ENCODE assay signal across 1 cellular context in the genomic region with DNA sequence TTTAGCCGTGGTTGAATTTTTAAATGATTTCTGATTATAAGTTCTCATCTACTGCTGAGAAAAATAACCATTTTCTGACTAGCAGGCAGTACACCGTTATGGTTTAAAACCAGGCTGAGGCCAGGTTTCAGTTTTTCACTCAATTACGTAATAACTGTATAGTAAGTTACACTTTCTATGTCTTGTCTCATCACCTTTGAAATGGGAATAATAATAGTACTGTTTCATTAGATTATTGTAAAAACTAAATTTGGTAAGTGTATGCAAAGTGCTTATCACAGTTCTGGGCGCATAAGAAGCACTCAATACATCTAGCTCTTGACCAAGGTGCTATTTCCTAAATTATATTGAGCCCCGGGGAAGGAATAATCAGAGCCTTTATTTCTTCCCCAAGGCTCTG.
TF ChIP-seq lines count a peak whose summit lies in the region.

No MANE protein-coding gene starts in this region.

TF ChIP-seq in GM12878, 131 proteins besides CTCF, POLR2A, EP300 and RAD21 (continued from another document and continues in another):
- TF ChIP-seq ZBTB33 (IDR thresholded peaks at IDR 0.05) (no peak), NR2F1 (conservative IDR thresholded peaks at IDR 0.05) (peak; percentile 46), MEF2A (IDR thresholded peaks at IDR 0.05; ENCODE audit: insufficient read depth, low read depth, low read length) (0 out of 2 replicates have a peak, but pooled peaks have one; percentile 18), CUX1 (IDR thresholded peaks at IDR 0.05; ENCODE audit: insufficient replicate concordance, low read depth, low read length) (peak; percentile 22), RB1 (IDR thresholded peaks at IDR 0.05; ENCODE audit: borderline replicate concordance) (no peak), RAD51 (IDR thresholded peaks at IDR 0.05) (no peak), FOXM1 (IDR thresholded peaks at IDR 0.05; ENCODE audit: low read depth, low read length) (peak; percentile 52; the same call in 1 of the 2 replicates), DPF2 (IDR thresholded peaks at IDR 0.05) (0 out of 2 replicates have a peak, but pooled peaks have one; percentile 41), CEBPZ (IDR thresholded peaks at IDR 0.05; ENCODE audit: low read depth, low read length) (no peak), IKZF2 (IDR thresholded peaks at IDR 0.05) (peak; percentile 65 to 75; a peak in 3 of 4 replicates), ZBTB40 (IDR thresholded peaks at IDR 0.05; ENCODE audit: borderline replicate concordance) (no peak), EZH2 (IDR thresholded peaks at IDR 0.05; ENCODE audit: borderline replicate concordance, control insufficient read depth, low read depth, low read length) (no peak), SMARCA5 (IDR thresholded peaks at IDR 0.05) (no peak), ATF7 (IDR thresholded peaks at IDR 0.05; ENCODE audit: low read depth) (peak; percentile 97), MTA2 (IDR thresholded peaks at IDR 0.05; ENCODE audit: low read depth) (peak; percentile 69; the same call in 1 of the 2 replicates), TBL1XR1 (IDR thresholded peaks at IDR 0.05; ENCODE audit: low read depth, low read length) (peak; percentile 63; the same call in 1 of the 2 replicates), ZBED1 (IDR thresholded peaks at IDR 0.05; ENCODE audit: borderline replicate concordance) (0 out of 2 replicates have a peak, but pooled peaks have one; percentile 30), CBX3 (IDR thresholded peaks at IDR 0.05; ENCODE audit: borderline replicate concordance, low read depth) (no peak), RUNX3 (IDR thresholded peaks at IDR 0.05; ENCODE audit: low read length) (peak; percentile 75), CREB1 (IDR thresholded peaks at IDR 0.05; ENCODE audit: low read depth) (peak; percentile 57; the same call in 1 of the 2 replicates), PML (IDR thresholded peaks at IDR 0.05; ENCODE audit: low read length) (no peak), ZNF24 (IDR thresholded peaks at IDR 0.05) (peak; percentile 70; the same call in 1 of the 2 replicates), TCF3 (IDR thresholded peaks at IDR 0.05; ENCODE audit: borderline replicate concordance, insufficient read depth, low read depth, low read length) (no peak), ZNF217 (IDR thresholded peaks at IDR 0.05) (peak; percentile 92), CHD1 (IDR thresholded peaks at IDR 0.05; ENCODE audit: low read depth, low read length) (no peak)
- TF ChIP-seq, protein P1, sequence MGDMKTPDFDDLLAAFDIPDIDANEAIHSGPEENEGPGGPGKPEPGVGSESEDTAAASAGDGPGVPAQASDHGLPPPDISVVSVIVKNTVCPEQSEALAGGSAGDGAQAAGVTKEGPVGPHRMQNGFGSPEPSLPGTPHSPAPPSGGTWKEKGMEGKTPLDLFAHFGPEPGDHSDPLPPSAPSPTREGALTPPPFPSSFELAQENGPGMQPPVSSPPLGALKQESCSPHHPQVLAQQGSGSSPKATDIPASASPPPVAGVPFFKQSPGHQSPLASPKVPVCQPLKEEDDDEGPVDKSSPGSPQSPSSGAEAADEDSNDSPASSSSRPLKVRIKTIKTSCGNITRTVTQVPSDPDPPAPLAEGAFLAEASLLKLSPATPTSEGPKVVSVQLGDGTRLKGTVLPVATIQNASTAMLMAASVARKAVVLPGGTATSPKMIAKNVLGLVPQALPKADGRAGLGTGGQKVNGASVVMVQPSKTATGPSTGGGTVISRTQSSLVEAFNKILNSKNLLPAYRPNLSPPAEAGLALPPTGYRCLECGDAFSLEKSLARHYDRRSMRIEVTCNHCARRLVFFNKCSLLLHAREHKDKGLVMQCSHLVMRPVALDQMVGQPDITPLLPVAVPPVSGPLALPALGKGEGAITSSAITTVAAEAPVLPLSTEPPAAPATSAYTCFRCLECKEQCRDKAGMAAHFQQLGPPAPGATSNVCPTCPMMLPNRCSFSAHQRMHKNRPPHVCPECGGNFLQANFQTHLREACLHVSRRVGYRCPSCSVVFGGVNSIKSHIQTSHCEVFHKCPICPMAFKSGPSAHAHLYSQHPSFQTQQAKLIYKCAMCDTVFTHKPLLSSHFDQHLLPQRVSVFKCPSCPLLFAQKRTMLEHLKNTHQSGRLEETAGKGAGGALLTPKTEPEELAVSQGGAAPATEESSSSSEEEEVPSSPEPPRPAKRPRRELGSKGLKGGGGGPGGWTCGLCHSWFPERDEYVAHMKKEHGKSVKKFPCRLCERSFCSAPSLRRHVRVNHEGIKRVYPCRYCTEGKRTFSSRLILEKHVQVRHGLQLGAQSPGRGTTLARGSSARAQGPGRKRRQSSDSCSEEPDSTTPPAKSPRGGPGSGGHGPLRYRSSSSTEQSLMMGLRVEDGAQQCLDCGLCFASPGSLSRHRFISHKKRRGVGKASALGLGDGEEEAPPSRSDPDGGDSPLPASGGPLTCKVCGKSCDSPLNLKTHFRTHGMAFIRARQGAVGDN (IDR thresholded peaks at IDR 0.05) = peak; percentile 33
- TF ChIP-seq, protein P2, sequence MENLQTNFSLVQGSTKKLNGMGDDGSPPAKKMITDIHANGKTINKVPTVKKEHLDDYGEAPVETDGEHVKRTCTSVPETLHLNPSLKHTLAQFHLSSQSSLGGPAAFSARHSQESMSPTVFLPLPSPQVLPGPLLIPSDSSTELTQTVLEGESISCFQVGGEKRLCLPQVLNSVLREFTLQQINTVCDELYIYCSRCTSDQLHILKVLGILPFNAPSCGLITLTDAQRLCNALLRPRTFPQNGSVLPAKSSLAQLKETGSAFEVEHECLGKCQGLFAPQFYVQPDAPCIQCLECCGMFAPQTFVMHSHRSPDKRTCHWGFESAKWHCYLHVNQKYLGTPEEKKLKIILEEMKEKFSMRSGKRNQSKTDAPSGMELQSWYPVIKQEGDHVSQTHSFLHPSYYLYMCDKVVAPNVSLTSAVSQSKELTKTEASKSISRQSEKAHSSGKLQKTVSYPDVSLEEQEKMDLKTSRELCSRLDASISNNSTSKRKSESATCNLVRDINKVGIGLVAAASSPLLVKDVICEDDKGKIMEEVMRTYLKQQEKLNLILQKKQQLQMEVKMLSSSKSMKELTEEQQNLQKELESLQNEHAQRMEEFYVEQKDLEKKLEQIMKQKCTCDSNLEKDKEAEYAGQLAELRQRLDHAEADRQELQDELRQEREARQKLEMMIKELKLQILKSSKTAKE (IDR thresholded peaks at IDR 0.05; ENCODE audit: low read depth, poor library complexity, severe bottlenecking) = peak; percentile 75
- TF ChIP-seq, protein P3, sequence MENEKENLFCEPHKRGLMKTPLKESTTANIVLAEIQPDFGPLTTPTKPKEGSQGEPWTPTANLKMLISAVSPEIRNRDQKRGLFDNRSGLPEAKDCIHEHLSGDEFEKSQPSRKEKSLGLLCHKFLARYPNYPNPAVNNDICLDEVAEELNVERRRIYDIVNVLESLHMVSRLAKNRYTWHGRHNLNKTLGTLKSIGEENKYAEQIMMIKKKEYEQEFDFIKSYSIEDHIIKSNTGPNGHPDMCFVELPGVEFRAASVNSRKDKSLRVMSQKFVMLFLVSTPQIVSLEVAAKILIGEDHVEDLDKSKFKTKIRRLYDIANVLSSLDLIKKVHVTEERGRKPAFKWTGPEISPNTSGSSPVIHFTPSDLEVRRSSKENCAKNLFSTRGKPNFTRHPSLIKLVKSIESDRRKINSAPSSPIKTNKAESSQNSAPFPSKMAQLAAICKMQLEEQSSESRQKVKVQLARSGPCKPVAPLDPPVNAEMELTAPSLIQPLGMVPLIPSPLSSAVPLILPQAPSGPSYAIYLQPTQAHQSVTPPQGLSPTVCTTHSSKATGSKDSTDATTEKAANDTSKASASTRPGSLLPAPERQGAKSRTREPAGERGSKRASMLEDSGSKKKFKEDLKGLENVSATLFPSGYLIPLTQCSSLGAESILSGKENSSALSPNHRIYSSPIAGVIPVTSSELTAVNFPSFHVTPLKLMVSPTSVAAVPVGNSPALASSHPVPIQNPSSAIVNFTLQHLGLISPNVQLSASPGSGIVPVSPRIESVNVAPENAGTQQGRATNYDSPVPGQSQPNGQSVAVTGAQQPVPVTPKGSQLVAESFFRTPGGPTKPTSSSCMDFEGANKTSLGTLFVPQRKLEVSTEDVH (IDR thresholded peaks at IDR 0.05; ENCODE audit: low read depth, partially characterized antibody) = no peak
